Comparison of ENCODE assay signal across 8 cellular contexts in the genomic region with DNA sequence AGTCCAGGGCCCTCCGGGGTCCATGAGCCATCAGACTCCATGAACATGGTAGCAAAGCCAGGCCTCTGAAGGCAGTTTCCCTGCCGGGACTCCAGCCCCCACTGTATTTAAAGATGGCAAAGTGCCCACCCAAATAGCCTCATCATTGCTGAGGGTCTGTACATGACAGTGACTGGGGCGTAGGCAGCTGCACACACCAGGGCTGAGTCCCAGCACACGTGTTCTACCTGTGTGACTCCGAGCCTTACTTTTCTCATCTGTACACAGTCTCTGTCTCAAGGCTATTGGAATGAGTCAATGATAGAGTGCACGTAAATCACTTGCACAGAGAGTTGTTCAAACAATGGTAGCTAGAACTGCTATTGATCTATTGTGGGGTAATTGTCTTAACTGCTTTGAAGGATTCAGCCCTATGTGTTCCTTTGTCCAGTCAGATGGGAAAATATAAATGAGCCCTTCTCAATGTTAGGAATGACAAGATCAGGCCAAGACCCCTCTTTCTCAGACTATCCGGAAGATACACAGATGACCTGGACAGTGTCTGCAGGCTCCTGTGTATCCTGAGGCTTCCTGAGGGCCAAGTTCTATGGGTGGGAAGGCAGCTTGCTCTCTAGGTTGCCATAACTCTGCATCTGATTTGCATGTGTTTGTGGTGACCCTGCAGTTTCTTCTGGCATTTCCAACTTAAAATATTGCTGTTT. TPM values are rescaled to one million over a fixed set of nuclear protein-coding genes. Genes with fewer than 3 reads are reported as not detected.
A peak's percentile ranks its signal among the peaks of the same experiment; 100 is the strongest.
DNase-seq lines count a peak whose midpoint lies in the region; ATAC-seq, FAIRE-seq and TF ChIP-seq lines count a peak whose summit lies in the region.

No MANE protein-coding gene starts in this region.

- no peaks in the 10 kb centered on the region for H4K20me1 ChIP-seq in K562 (replicated peaks; ENCODE audit: control insufficient read depth, insufficient read depth, low read length)

- WGBS in K562 (ENCODE audit: insufficient coverage, low coverage, missing lambda C conversion rate), result 55% methylated on average over 7 of the region's 7 CpGs
- WGBS in tibial nerve, 2 donors, result 76 to 87% methylated on average over 7 of the region's 7 CpGs

- H3K36me3 ChIP-seq in K562 (ENCODE audit: control insufficient read depth, insufficient read depth, low read length), result peaks cover 11% of the 10 kb centered on the region
- no peaks in the 10 kb centered on the region for H3K36me3 ChIP-seq in left lung
- H3K36me3 ChIP-seq in tibial nerve, result no peaks in the 10 kb centered on the region

- peak overlapping the region; percentile 72 for H2AFZ ChIP-seq in K562 (ENCODE audit: low read depth, low read length)

- H3K27ac Mint-ChIP-seq in progenitor cell of endocrine pancreas, result peak overlapping the region; percentile 59

- TF ChIP-seq POLR2A in K562 (conservative IDR thresholded peaks at IDR 0.05), result no peak
- no peak for TF ChIP-seq POLR2A in tibial nerve (IDR thresholded peaks at IDR 0.05)

- peak overlapping the region; percentile 49 for H3K4me3 Mint-ChIP-seq in progenitor cell of endocrine pancreas (ENCODE audit: low read depth)

- H3K4me1 ChIP-seq in K562 (replicated peaks in 1 of 2; ENCODE audit: control insufficient read depth in 2 of 2, insufficient read depth in 2 of 2, low read length in 2 of 2) (peaks cover 45 to 73% of the 10 kb centered on the region in 2 experiments), left lung (peaks cover 25 to 68% of the 10 kb centered on the region in 2 donors), tibial nerve (peaks cover 0 to 51% (median 31%) of the 10 kb centered on the region in 4 donors)

- peak overlapping the region; percentile 30 for H3K4me2 ChIP-seq in K562 (ENCODE audit: insufficient read depth, low read length)

- H3K9me1 ChIP-seq in K562 (ENCODE audit: control insufficient read depth, insufficient read depth, low read length), result no peaks in the 10 kb centered on the region

- DNase-seq in Jurkat, Clone E6-1 (ENCODE audit: low read depth, low spot score), result no peak
- DNase-seq in K562 (ENCODE audit: extremely low read depth in 1 of 4, low spot score in 3 of 4) (no peak), progenitor cell of endocrine pancreas (ENCODE audit: low spot score, unreplicated experiment) (no peak), left lung (no peak), tibial nerve (ENCODE audit: low spot score in 2 of 2) (no peak)

- POLR2A ChIA-PET in K562 (lab: Yijun Ruan, JAX), result interaction anchor here (0.5 to 2.7 kb wide), 12 partner anchors 7 to 1280 kb away, joined by 3 to 10 read pairs (median 4); a partner anchor contains a TSS

- H3K27me3 ChIP-seq in K562 (ENCODE audit: control insufficient read depth in 2 of 2, insufficient read depth in 2 of 2, low read length in 2 of 2) (no peaks in the 10 kb centered on the region), left lung (no peaks in the 10 kb centered on the region), tibial nerve (peaks cover 0 to 5% of the 10 kb centered on the region in 2 donors)

- BruUV-seq in K562 (replicated peaks; lab: Mats Ljungman, UMichigan), result no TSS peak

- peaks cover 41% of the 10 kb centered on the region for H3K79me2 ChIP-seq in K562 (ENCODE audit: control insufficient read depth, insufficient read depth, low read length)

- H3K36me3 Mint-ChIP-seq in progenitor cell of endocrine pancreas (ENCODE audit: insufficient read depth), result no peaks in the 10 kb centered on the region

- intact Hi-C loops in K562 (cut with micrococcal nuclease) (no loop called here), left lung (cut with DNase I) (no loop called here)

- no peak for FAIRE-seq in K562 (lab: Jason Lieb, UNC)

- peak overlapping the region; percentile 1 to 91; a peak in 2 of 4 replicates for H3K9ac ChIP-seq in K562 (ENCODE audit: insufficient read depth in 1 of 2, low read depth in 2 of 2, low read length in 2 of 2)

- H3K9me3 Mint-ChIP-seq in progenitor cell of endocrine pancreas (ENCODE audit: low read depth), result no peaks in the 10 kb centered on the region

- TF ChIP-seq EP300 in K562 (IDR thresholded peaks at IDR 0.05; ENCODE audit: low read length) (no peak), tibial nerve (IDR thresholded peaks at IDR 0.05) (no peak)

- no peak for TF ChIP-seq RAD21 in K562 (CRISPR knock-in tag; conservative IDR thresholded peaks at IDR 0.05 in 1 of 2, IDR thresholded peaks at IDR 0.05 in 1 of 2)

- H3K27me3 Mint-ChIP-seq in progenitor cell of endocrine pancreas, result peaks cover 37% of the 10 kb centered on the region

- in situ Hi-C loops in K562 (cut with MboI), result no loop called here

- CTCF ChIA-PET in K562 (lab: Yijun Ruan, JAX; ENCODE audit: low intra/inter-chr PET ratio), result interaction anchor here (0.8 kb wide), 1 partner anchor 67 kb away, joined by 3 read pairs; no protein-coding TSS in a partner anchor

- H3K27ac ChIP-seq in K562 (ENCODE audit: extremely low read depth, low read depth, low read length) (peak overlapping the region; percentile 81; the same call in 1 of the 3 replicates), left lung (peak overlapping the region in 1 of 2 donors; percentile 99), tibial nerve (peak overlapping the region in 1 of 4 donors; percentile 71)

- TF ChIP-seq CTCF in K562 (IDR thresholded peaks at IDR 0.05 in 2 of 3, conservative IDR thresholded peaks at IDR 0.05 in 1 of 3; ENCODE audit: insufficient read depth in 2 of 3, low read depth in 1 of 3, low read length in 3 of 3) (no peak), progenitor cell of endocrine pancreas (IDR thresholded peaks at IDR 0.05; ENCODE audit: unreplicated experiment) (no peak), left lung (IDR thresholded peaks at IDR 0.05) (no peak), tibial nerve (IDR thresholded peaks at IDR 0.05) (no peak)

- ATAC-seq in GM18861 (IDR thresholded peaks at IDR 0.05; ENCODE audit: unreplicated experiment) (peak; percentile 32), K562 (no peak), HG02973 (IDR thresholded peaks at IDR 0.05; ENCODE audit: unreplicated experiment) (no peak), left lung (no peak), GM18519 (IDR thresholded peaks at IDR 0.05; ENCODE audit: low FRiP score, unreplicated experiment) (no peak)

- H3K4me3 ChIP-seq in Jurkat, Clone E6-1 (ENCODE audit: low read length), result peak overlapping the region; percentile 98
- H3K4me3 ChIP-seq in K562, result no peak overlapping the region
- H3K4me3 ChIP-seq in left lung, result peak overlapping the region in 1 of 2 donors; percentile 80
- peak overlapping the region in 1 of 4 donors; percentile 72 for H3K4me3 ChIP-seq in tibial nerve

- no peaks in the 10 kb centered on the region for H3K9me3 ChIP-seq in K562 (replicated peaks; ENCODE audit: control insufficient read depth, insufficient read depth, low read depth, low read length)
- H3K9me3 ChIP-seq in left lung, result no peaks in the 10 kb centered on the region
- no peaks in the 10 kb centered on the region for H3K9me3 ChIP-seq in tibial nerve

- H3K4me1 Mint-ChIP-seq in progenitor cell of endocrine pancreas (ENCODE audit: low read depth), result peaks cover 38% of the 10 kb centered on the region

RNA-seq across cellular contexts. Expression of a gene that starts 48.9 kb away (rescaled TPM):
- 69.3 TPM for polyA plus RNA-seq in Jurkat, Clone E6-1 (2012; ENCODE audit: insufficient read depth, insufficient read length)
- total RNA-seq in K562 (2011; cell fraction: chromatin; rRNA removed; ENCODE audit: low replicate concordance), result 17.2 and 26.4 TPM in 2 replicates
- 14.7 and 19.2 TPM in 2 replicates for total RNA-seq in K562 (2011; cell fraction: nucleolus; rRNA removed)
- 15.8 and 17.7 TPM in 2 replicates for total RNA-seq in K562 (2011; cell fraction: nucleoplasm; rRNA removed)
- total RNA-seq in K562 (2014; rRNA removed) (25.2 and 32.1 TPM in 2 replicates), K562 (2014; rRNA removed; fragmentation: Illumina TruSeq; extraction: Trizol) (20.3 and 21.7 TPM in 2 replicates), K562 (2015; rRNA removed; fragmentation: Illumina TruSeq; extraction: Trizol) (26.7 and 28.5 TPM in 2 replicates), K562 (2021) (35.2 and 38.1 TPM in 2 replicates), progenitor cell of endocrine pancreas (7.0 and 7.9 TPM in 2 replicates), left lung (10 to 100 TPM; 26.5 to 40.9 TPM), tibial nerve (10 to 100 TPM; 24.0 to 32.9 (median 30.2) TPM)
- polyA plus RNA-seq in K562 (2011; rRNA removed) (20.8 and 42.4 TPM in 2 replicates), K562 (2014; fragmentation: Illumina TruSeq; extraction: Trizol) (36.1 and 41.0 TPM in 2 replicates), K562 (2014; fragmentation: Nextera tagmentation; extraction: Ambion mirVana) (1 to 10 TPM; 6.1 to 6.9 TPM), K562 (2014; rRNA removed) (27.4 and 27.9 TPM in 2 replicates)
- 24.2 and 36.3 TPM in 2 replicates for polyA plus RNA-seq in K562 (2011; cell fraction: cytosol; rRNA removed)
- polyA plus RNA-seq in K562 (2011; cell fraction: nucleus; rRNA removed), result 58.6 and 70.3 TPM in 2 replicates
- 33.6 and 70.4 TPM in 2 replicates for polyA plus RNA-seq in K562 (2012)
- polyA minus RNA-seq in K562 (2011; rRNA and poly(A)+ RNA removed), result 24.4 and 42.9 TPM in 2 replicates
- 19.2 and 30.5 TPM in 2 replicates for polyA minus RNA-seq in K562 (2011; cell fraction: cytosol; rRNA and poly(A)+ RNA removed)
- polyA minus RNA-seq in K562 (2011; cell fraction: nucleus; rRNA and poly(A)+ RNA removed), result 23.4 and 57.9 TPM in 2 replicates

RNA-seq across cellular contexts. Expression of a gene that starts 56.1 kb away (rescaled TPM):
- 66.3 TPM for polyA plus RNA-seq in Jurkat, Clone E6-1 (2012; ENCODE audit: insufficient read depth, insufficient read length)
- 150 and 157 TPM in 2 replicates for total RNA-seq in K562 (2011; cell fraction: chromatin; rRNA removed; ENCODE audit: low replicate concordance)
- total RNA-seq in K562 (2011; cell fraction: nucleolus; rRNA removed), result 80.9 and 87.9 TPM in 2 replicates
- 121 and 150 TPM in 2 replicates for total RNA-seq in K562 (2011; cell fraction: nucleoplasm; rRNA removed)
- total RNA-seq in K562 (2014; rRNA removed), result 85.9 and 106 TPM in 2 replicates
- total RNA-seq in K562 (2014; rRNA removed; fragmentation: Illumina TruSeq; extraction: Trizol), result 92.7 and 93.9 TPM in 2 replicates
- total RNA-seq in K562 (2015; rRNA removed; fragmentation: Illumina TruSeq; extraction: Trizol), result 85.1 and 86.5 TPM in 2 replicates
- total RNA-seq in K562 (2021), result 81.1 and 82.1 TPM in 2 replicates
- polyA plus RNA-seq in K562 (2011; rRNA removed), result 138 and 152 TPM in 2 replicates
- polyA plus RNA-seq in K562 (2011; cell fraction: cytosol; rRNA removed), result 91.2 and 121 TPM in 2 replicates
- 209 and 264 TPM in 2 replicates for polyA plus RNA-seq in K562 (2011; cell fraction: nucleus; rRNA removed)
- polyA plus RNA-seq in K562 (2012), result 76.3 and 124 TPM in 2 replicates
- polyA plus RNA-seq in K562 (2014; fragmentation: Illumina TruSeq; extraction: Trizol), result 111 and 128 TPM in 2 replicates
- polyA plus RNA-seq in K562 (2014; fragmentation: Nextera tagmentation; extraction: Ambion mirVana), result 100 to 1,000 TPM in 1 of 2 experiments, 10 to 100 TPM in 1; 86.9 to 130 TPM
- 113 and 131 TPM in 2 replicates for polyA plus RNA-seq in K562 (2014; rRNA removed)
- polyA minus RNA-seq in K562 (2011; rRNA and poly(A)+ RNA removed), result 109 and 116 TPM in 2 replicates
- 50.0 and 50.6 TPM in 2 replicates for polyA minus RNA-seq in K562 (2011; cell fraction: cytosol; rRNA and poly(A)+ RNA removed)
- polyA minus RNA-seq in K562 (2011; cell fraction: nucleus; rRNA and poly(A)+ RNA removed), result 51.2 and 78.6 TPM in 2 replicates
- 36.8 and 39.5 TPM in 2 replicates for total RNA-seq in progenitor cell of endocrine pancreas
- total RNA-seq in left lung, result 10 to 100 TPM; 37.5 to 39.5 TPM
- total RNA-seq in tibial nerve, result 10 to 100 TPM; 42.0 to 78.4 (median 60.0) TPM
